10 cellular contexts compared by ENCODE assay signal in genomic region chr13:44373247-44373600, GRCh38. TPM values are rescaled to one million over a fixed set of nuclear protein-coding genes. Genes with fewer than 3 reads are reported as not detected.
DNase-seq lines count a peak whose midpoint lies in the region; ATAC-seq and TF ChIP-seq lines count a peak whose summit lies in the region.
"Had no signal": no experiment of that assay in that cellular context is flagged by ENCODE, and none has a peak within 500 bp of the region (broad histone marks: within the 10 kb centered on the region; RNA-seq: fewer than 3 reads in every experiment).

No MANE protein-coding gene starts in this region.

- no peak overlapping the region for H3K27ac Mint-ChIP-seq in MCF 10A (ENCODE audit: low read depth, unreplicated experiment)

- H2AFZ ChIP-seq in osteoblast (ENCODE audit: low read length), result peak overlapping the region; percentile 79

- no peak overlapping the region for H3K4me3 Mint-ChIP-seq in MCF 10A (ENCODE audit: unreplicated experiment)

- DNase-seq in breast epithelium (ENCODE audit: low spot score in 2 of 2) (no peak), MCF 10A (ENCODE audit: unreplicated experiment) (no peak), Right ventricle myocardium superior (no peak), osteoblast (ENCODE audit: insufficient read length, low spot score, missing footprints) (peak; percentile 76), aorta (no peak)
- DNase-seq in stimulated activated CD4-positive, alpha-beta T cell treated with anti-CD3 and anti-CD28 coated beads, Interleukin-2, amount 100 ng/mL, for 24 hours, result no peak
- DNase-seq: activated T-cell treated with anti-CD3 and anti-CD28 coated beads for 4 hours, SIG-M5 had no signal

- no peaks in the 10 kb centered on the region for H3K27me3 Mint-ChIP-seq in MCF 10A (ENCODE audit: insufficient read depth, unreplicated experiment)

- no peaks in the 10 kb centered on the region for H3K4me1 Mint-ChIP-seq in MCF 10A (ENCODE audit: insufficient read depth, unreplicated experiment)

- ATAC-seq in Right ventricle myocardium superior (ENCODE audit: poor library complexity) (peak; percentile 48), aorta (ENCODE audit: low FRiP score) (peak; percentile 50), HG03432 (IDR thresholded peaks at IDR 0.05; ENCODE audit: unreplicated experiment) (no peak)
- ATAC-seq in activated CD4-positive, CD25-positive, alpha-beta regulatory T cell treated with anti-CD3 and anti-CD28 coated beads, Interleukin-2, amount 50 U/mL, for 24 hours, result no peak

- 21% methylated on average over 21 to 29 of the region's 29 CpGs for WGBS in aorta, 2 donors

- no peaks in the 10 kb centered on the region for H3K79me2 ChIP-seq in osteoblast (ENCODE audit: insufficient read depth, low read length)

- H3K27ac ChIP-seq in breast epithelium (peak overlapping the region; percentile 58 to 83), osteoblast (ENCODE audit: low read depth, low read length) (no peak overlapping the region), aorta (ENCODE audit: low read depth in 1 of 2, low read length in 2 of 2) (no peak overlapping the region)

- POLR2A ChIA-PET in MCF 10A (lab: Yijun Ruan, JAX), result no interaction called here

- no peak for TF ChIP-seq CTCF in breast epithelium (IDR thresholded peaks at IDR 0.05)
- TF ChIP-seq CTCF in MCF 10A (IDR thresholded peaks at IDR 0.05; ENCODE audit: unreplicated experiment), result no peak
- TF ChIP-seq CTCF in osteoblast (IDR thresholded peaks at IDR 0.05; ENCODE audit: extremely low read depth, low read depth, low read length), result no peak

- H3K4me3 ChIP-seq in breast epithelium, result peak overlapping the region; percentile 56 to 94 (median 74)
- peak overlapping the region; percentile 79 for H3K4me3 ChIP-seq in osteoblast (ENCODE audit: insufficient read depth, low read length)
- peak overlapping the region; percentile 14 to 63 for H3K4me3 ChIP-seq in aorta (ENCODE audit: low read length in 2 of 2)

- H4K20me1 ChIP-seq in osteoblast (ENCODE audit: insufficient read depth, low read length), result no peaks in the 10 kb centered on the region

- H3K9me3 ChIP-seq in breast epithelium, result no peaks in the 10 kb centered on the region
- H3K9me3 ChIP-seq in osteoblast (ENCODE audit: low read depth, low read length), result no peaks in the 10 kb centered on the region
- no peaks in the 10 kb centered on the region for H3K9me3 ChIP-seq in aorta (ENCODE audit: control insufficient read depth, low read length)

- H3K36me3 Mint-ChIP-seq in MCF 10A (ENCODE audit: insufficient read depth, unreplicated experiment), result no peaks in the 10 kb centered on the region

- no peak for TF ChIP-seq POLR2A in breast epithelium (IDR thresholded peaks at IDR 0.05)

- no TSS peak for BruUV-seq in MCF 10A (replicated peaks; lab: Mats Ljungman, UMichigan)

- CTCF ChIA-PET in MCF 10A (lab: Yijun Ruan, JAX), result no interaction called here

- H3K4me2 ChIP-seq in osteoblast (ENCODE audit: insufficient read depth, low read length), result peak overlapping the region; percentile 85

- no peaks in the 10 kb centered on the region for H3K36me3 ChIP-seq in breast epithelium
- H3K36me3 ChIP-seq in osteoblast (ENCODE audit: insufficient read depth, low read length), result no peaks in the 10 kb centered on the region
- no peaks in the 10 kb centered on the region for H3K36me3 ChIP-seq in aorta (ENCODE audit: control insufficient read depth in 1 of 2, insufficient read depth in 2 of 2, low read length in 1 of 2)

- no peaks in the 10 kb centered on the region for H3K9me3 Mint-ChIP-seq in MCF 10A (ENCODE audit: unreplicated experiment)

- intact Hi-C loops in breast epithelium (cut with DNase I; ENCODE audit: low total_unique reads), result loop anchor here (5.0 kb wide), 1 partner anchor 471 kb away; no protein-coding TSS in a partner anchor
- intact Hi-C loops in MCF 10A (cut with micrococcal nuclease), result no loop called here
- intact Hi-C loops in Right ventricle myocardium superior (cut with DNase I), result no loop called here
- intact Hi-C loops in aorta (cut with DNase I), result loop anchor here (5.0 kb wide), 2 partner anchors 64 to 66 kb away; no protein-coding TSS in a partner anchor

- H3K4me1 ChIP-seq in breast epithelium (peaks cover 0 to 5% of the 10 kb centered on the region in 2 donors), osteoblast (ENCODE audit: insufficient read depth, low read length) (no peaks in the 10 kb centered on the region), aorta (ENCODE audit: control insufficient read depth in 1 of 2, insufficient read depth in 2 of 2, low read length in 2 of 2) (no peaks in the 10 kb centered on the region)

- H3K27me3 ChIP-seq in breast epithelium, result no peaks in the 10 kb centered on the region
- no peaks in the 10 kb centered on the region for H3K27me3 ChIP-seq in osteoblast (ENCODE audit: insufficient read depth, low read length)
- no peaks in the 10 kb centered on the region for H3K27me3 ChIP-seq in aorta (ENCODE audit: control insufficient read depth in 1 of 2, insufficient read depth in 2 of 2, low read length in 1 of 2)

RNA-seq across cellular contexts. Expression of gene SERP2, which starts 0.4 kb away (rescaled TPM):
- total RNA-seq in breast epithelium (1 to 10 TPM; 2.6 to 6.9 (median 6.4) TPM), MCF 10A (2022) (not detected in 2 replicates), Right ventricle myocardium superior (12.4 TPM), osteoblast (5.8 and 6.5 TPM in 2 replicates), aorta (1 to 10 TPM; 3.4 to 5.2 TPM)
- 10 to 100 TPM; 11.4 to 13.4 TPM for polyA plus RNA-seq in aorta

Comparison
In these comparisons a context has a peak if more than half of its experiments do, and no peak if none do; other contexts are left out.
1. intact Hi-C loops: an anchor here in breast epithelium (5.0 kb wide) and aorta (5.0 kb wide); none called in MCF 10A and Right ventricle myocardium superior.
2. H3K27ac ChIP-seq: peak in breast epithelium (2 of 2); none in osteoblast (single experiment) and aorta (0 of 2).
3. ATAC-seq: peak in Right ventricle myocardium superior (single experiment) and aorta (single experiment); none in activated CD4-positive, CD25-positive, alpha-beta regulatory T cell treated with anti-CD3 and anti-CD28 coated beads, Interleukin-2, amount 50 U/mL, for 24 hours (0 of 2) and HG03432 (single experiment).
4. Peak in every context shown above with its lines, with median percentiles within 50 percentile points of each other: H3K4me3 ChIP-seq.